1 cellular context compared by ENCODE assay signal in genomic region chr12:131928080-131928764, GRCh38.
TF ChIP-seq lines count a peak whose summit lies in the region.

No MANE protein-coding gene starts in this region.

TF ChIP-seq in K562, 482 proteins besides CTCF, POLR2A, EP300 and RAD21 (continued from another document and continues in another):
- TF ChIP-seq RREB1 (CRISPR knock-in tag; IDR thresholded peaks at IDR 0.05), result no peak
- TF ChIP-seq CBX5 (IDR thresholded peaks at IDR 0.05; ENCODE audit: borderline replicate concordance, low read depth), result no peak
- no peak for TF ChIP-seq ZBTB8A (IDR thresholded peaks at IDR 0.05; ENCODE audit: partially characterized antibody)
- TF ChIP-seq CHD2 (IDR thresholded peaks at IDR 0.05; ENCODE audit: low read depth, low read length), result no peak
- TF ChIP-seq ZNF407 (IDR thresholded peaks at IDR 0.05; ENCODE audit: low read depth), result peak; percentile 48; the same call in 1 of the 2 replicates
- TF ChIP-seq SMAD3 (CRISPR knock-in tag; conservative IDR thresholded peaks at IDR 0.05), result no peak
- TF ChIP-seq EGR1 (conservative IDR thresholded peaks at IDR 0.05), result 0 out of 2 replicates have a peak, but pooled peaks have one; percentile 12
- 0 out of 2 replicates have a peak, but pooled peaks have one; percentile 18 for TF ChIP-seq ZNF592 (IDR thresholded peaks at IDR 0.05)
- no peak for TF ChIP-seq MTF1 (CRISPR knock-in tag; IDR thresholded peaks at IDR 0.05; ENCODE audit: borderline replicate concordance)
- no peak for TF ChIP-seq HDGF (IDR thresholded peaks at IDR 0.05)
- 0 out of 2 replicates have a peak, but pooled peaks have one; percentile 2 for TF ChIP-seq ATF6 (CRISPR knock-in tag; IDR thresholded peaks at IDR 0.05)
- TF ChIP-seq CHD4 (IDR thresholded peaks at IDR 0.05; ENCODE audit: insufficient read depth, insufficient replicate concordance, low read depth, low read length, poor library complexity, severe bottlenecking), result no peak
- no peak for TF ChIP-seq RFX1 (IDR thresholded peaks at IDR 0.05)
- TF ChIP-seq GTF2E2 (tag; IDR thresholded peaks at IDR 0.05), result no peak
- no peak for TF ChIP-seq TCF3 (CRISPR knock-in tag; IDR thresholded peaks at IDR 0.05)
- no peak for TF ChIP-seq KLF10 (CRISPR knock-in tag; IDR thresholded peaks at IDR 0.05)
- TF ChIP-seq POLR2AphosphoS5 (IDR thresholded peaks at IDR 0.05; ENCODE audit: control insufficient read depth, insufficient read depth, low read depth, low read length), result no peak; the same call in 1 of the 2 replicates
- TF ChIP-seq SFPQ (IDR thresholded peaks at IDR 0.05; ENCODE audit: low read depth, low read length), result no peak
- TF ChIP-seq CTBP1 (IDR thresholded peaks at IDR 0.05; ENCODE audit: borderline replicate concordance), result peak; percentile 6; the same call in 1 of the 2 replicates
- no peak for TF ChIP-seq IFI16 (CRISPR knock-in tag; IDR thresholded peaks at IDR 0.05)
- no peak for TF ChIP-seq SNIP1 (IDR thresholded peaks at IDR 0.05; ENCODE audit: low read depth)
- TF ChIP-seq HES1 (IDR thresholded peaks at IDR 0.05; ENCODE audit: low read depth), result 0 out of 2 replicates have a peak, but pooled peaks have one; percentile 21
- no peak for TF ChIP-seq ZNF3 (CRISPR knock-in tag; IDR thresholded peaks at IDR 0.05)
- no peak for TF ChIP-seq ZNF780A (CRISPR knock-in tag; IDR thresholded peaks at IDR 0.05)
- no peak for TF ChIP-seq HINFP (tag; conservative IDR thresholded peaks at IDR 0.05; ENCODE audit: low read depth)
- TF ChIP-seq ZNF764 (CRISPR knock-in tag; IDR thresholded peaks at IDR 0.05; ENCODE audit: low read depth), result no peak
- TF ChIP-seq SMC3 (conservative IDR thresholded peaks at IDR 0.05; ENCODE audit: insufficient read depth, low read depth, low read length), result no peak
- no peak for TF ChIP-seq KLF1 (tag; IDR thresholded peaks at IDR 0.05)
- TF ChIP-seq TAF1 (IDR thresholded peaks at IDR 0.05; ENCODE audit: control insufficient read depth, extremely low read depth, insufficient read depth, low read length, severe bottlenecking), result peak; percentile 5
- TF ChIP-seq ZNF316 (IDR thresholded peaks at IDR 0.05), result no peak
- no peak for TF ChIP-seq ZNF584 (CRISPR knock-in tag; IDR thresholded peaks at IDR 0.05; ENCODE audit: low read depth)
- TF ChIP-seq KDM1A (IDR thresholded peaks at IDR 0.05), result no peak
- TF ChIP-seq ZNF830 (CRISPR knock-in tag; IDR thresholded peaks at IDR 0.05), result no peak
- TF ChIP-seq NCOA1 (IDR thresholded peaks at IDR 0.05; ENCODE audit: low read depth), result peak; percentile 33; the same call in 1 of the 2 replicates
